11 cellular contexts compared by ENCODE assay signal in the genomic region with DNA sequence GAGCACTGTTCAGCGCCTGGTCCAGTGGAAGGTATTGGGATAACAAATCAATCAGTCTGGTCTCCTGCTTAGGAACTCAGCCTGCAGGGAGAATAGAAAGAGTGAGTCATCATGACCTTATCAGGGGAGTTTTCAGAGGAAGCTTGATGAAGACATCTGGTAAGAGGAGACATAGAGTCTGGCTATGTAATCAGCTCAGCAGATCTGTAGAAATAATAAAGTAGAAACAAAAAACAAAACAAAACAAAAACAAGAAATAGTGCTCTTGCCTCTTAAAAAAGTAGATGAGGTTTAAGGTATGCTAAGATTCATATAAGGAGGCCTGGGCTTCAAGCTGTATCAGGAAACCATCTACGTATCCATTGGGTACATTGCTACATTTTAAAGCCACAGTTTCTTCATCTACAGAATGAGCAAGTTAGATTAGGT. TPM values are rescaled to one million over a fixed set of nuclear protein-coding genes. Genes with fewer than 3 reads are reported as not detected.
DNase-seq lines count a peak whose midpoint lies in the region; ATAC-seq and TF ChIP-seq lines count a peak whose summit lies in the region.
"Had no signal": no experiment of that assay in that cellular context is flagged by ENCODE, and none has a peak within 500 bp of the region (broad histone marks: within the 10 kb centered on the region; RNA-seq: fewer than 3 reads in every experiment).

No MANE protein-coding gene starts in this region.

- H3K27ac ChIP-seq in PC-3 (ENCODE audit: low read length), result no peak overlapping the region
- no peak overlapping the region for H3K27ac ChIP-seq in epithelial cell of prostate

- peak; percentile 30 for DNase-seq in PC-3
- DNase-seq in epithelial cell of prostate (ENCODE audit: low read depth, low spot score), result peak; percentile 27
- DNase-seq in nucleus accumbens (lab: John Stamatoyannopoulos, UW), result no peak
- no peak for DNase-seq in natural killer cell
- no peak for DNase-seq in retina
- DNase-seq: activated naive CD4-positive, alpha-beta T cell treated with anti-CD3 and anti-CD28 coated beads for 36 hours; MG63 had no signal

- CTCF ChIA-PET in PC-3 (lab: Charles Lee), result no interaction called here

- no peak overlapping the region for H2AFZ ChIP-seq in PC-3 (ENCODE audit: low read length)

- no peak for TF ChIP-seq CTCF in PC-3 (conservative IDR thresholded peaks at IDR 0.05; ENCODE audit: low read depth, low read length)
- TF ChIP-seq CTCF in natural killer cell (IDR thresholded peaks at IDR 0.05), result no peak

- H3K4me1 Mint-ChIP-seq in natural killer cell, result no peaks in the 10 kb centered on the region

- H3K9me3 ChIP-seq in PC-3 (ENCODE audit: low read length) (no peaks in the 10 kb centered on the region), skeletal muscle satellite cell (replicated peaks; ENCODE audit: low read length) (no peaks in the 10 kb centered on the region)
- H3K9me3 ChIP-seq: MG63 had no signal

- H3K4me3 ChIP-seq in PC-3 (ENCODE audit: low read length) (no peak overlapping the region), skeletal muscle satellite cell (ENCODE audit: low read length) (no peak overlapping the region)
- H3K4me3 ChIP-seq: MG63 had no signal

- BruUV-seq in PC-3 (replicated peaks; lab: Mats Ljungman, UMichigan), result no TSS peak

- no peaks in the 10 kb centered on the region for H3F3A ChIP-seq in PC-3 (ENCODE audit: low read length, unreplicated experiment)

- no peaks in the 10 kb centered on the region for H3K9me3 Mint-ChIP-seq in natural killer cell
- H3K9me3 Mint-ChIP-seq: activated naive CD4-positive, alpha-beta T cell treated with anti-CD3 and anti-CD28 coated beads for 36 hours had no signal

- no peaks in the 10 kb centered on the region for H4K20me1 ChIP-seq in PC-3 (ENCODE audit: low read length)

- H3K4me1 ChIP-seq in PC-3 (ENCODE audit: insufficient read depth, low read length) (no peaks in the 10 kb centered on the region), skeletal muscle satellite cell (ENCODE audit: control insufficient read depth, insufficient read depth, low read length) (peaks cover 24% of the 10 kb centered on the region)

- H3K4me2 ChIP-seq in PC-3 (ENCODE audit: low read length), result no peak overlapping the region
- H3K4me2 ChIP-seq in skeletal muscle satellite cell (ENCODE audit: low read length), result peak overlapping the region; percentile 0

- H3K36me3 ChIP-seq in PC-3 (ENCODE audit: low read depth, low read length) (no peaks in the 10 kb centered on the region), skeletal muscle satellite cell (ENCODE audit: insufficient read depth, low read length) (no peaks in the 10 kb centered on the region)
- H3K36me3 ChIP-seq: MG63 had no signal

- no peaks in the 10 kb centered on the region for H3K79me2 ChIP-seq in PC-3 (ENCODE audit: low read length)

- no peaks in the 10 kb centered on the region for H3K27me3 ChIP-seq in PC-3 (ENCODE audit: low read length)
- no peaks in the 10 kb centered on the region for H3K27me3 ChIP-seq in skeletal muscle satellite cell (ENCODE audit: control insufficient read depth, insufficient read depth, low read length)
- H3K27me3 ChIP-seq: MG63 had no signal

- no peaks in the 10 kb centered on the region for H3K9me2 ChIP-seq in PC-3 (replicated peaks; ENCODE audit: low read length)

- peaks cover 3 to 6% of the 10 kb centered on the region in 2 donors for H3K27me3 Mint-ChIP-seq in natural killer cell (ENCODE audit: low read depth in 2 of 2)

- H3K27ac Mint-ChIP-seq in natural killer cell, result no peak overlapping the region

- POLR2A ChIA-PET in PC-3 (lab: Charles Lee; ENCODE audit: unreplicated experiment), result interaction anchor here (0.6 kb wide), 1 partner anchor 155 kb away, joined by 3 read pairs; no protein-coding TSS in a partner anchor

- H3K9ac ChIP-seq in PC-3 (ENCODE audit: low read length) (no peak overlapping the region), skeletal muscle satellite cell (ENCODE audit: low read depth, low read length) (no peak overlapping the region)

- no peaks in the 10 kb centered on the region for H3K36me3 Mint-ChIP-seq in natural killer cell

- H3K4me3 Mint-ChIP-seq in natural killer cell, result no peak overlapping the region
- H3K4me3 Mint-ChIP-seq: activated naive CD4-positive, alpha-beta T cell treated with anti-CD3 and anti-CD28 coated beads for 36 hours had no signal

- ATAC-seq in GM21447 (IDR thresholded peaks at IDR 0.05; ENCODE audit: unreplicated experiment), result peak; percentile 54
- peak; percentile 21; the same call in 1 of the 2 replicates for ATAC-seq in PC-3
- no peak for ATAC-seq in natural killer cell

- intact Hi-C loops in PC-3 (cut with micrococcal nuclease) (loop anchor here (5.0 to 10.0 kb wide), 2 partner anchors 75 to 177 kb away; a partner anchor contains a TSS), natural killer cell (cut with micrococcal nuclease) (no loop called here)

RNA-seq across cellular contexts. Expression of a gene that starts 14.4 kb away (rescaled TPM):
- total RNA-seq in PC-3 (2014; rRNA removed) (not detected in 2 replicates), natural killer cell (not detected)
- not detected in 2 replicates for total RNA-seq in skeletal muscle satellite cell (2012; rRNA removed)
- total RNA-seq: activated naive CD4-positive, alpha-beta T cell treated with anti-CD3 and anti-CD28 coated beads for 36 hours; SK-MEL-5; skeletal muscle tissue had no signal

RNA-seq across cellular contexts. Expression of a gene that starts 48.8 kb away (rescaled TPM):
- total RNA-seq in PC-3 (2014; rRNA removed) (not detected in 2 replicates), natural killer cell (under 1 TPM in 1 of 3 donors, not detected in 2; 0.40 TPM)
- total RNA-seq in skeletal muscle satellite cell (2012; rRNA removed), result not detected in 2 replicates
- total RNA-seq: activated naive CD4-positive, alpha-beta T cell treated with anti-CD3 and anti-CD28 coated beads for 36 hours; SK-MEL-5; skeletal muscle tissue had no signal

Comparison
In these comparisons a context has a peak if more than half of its experiments do, and no peak if none do; other contexts are left out.
1. ATAC-seq: peak in GM21447 (single experiment) and PC-3 (single experiment); none in natural killer cell (0 of 3).
2. DNase-seq: peak in PC-3 (single experiment) and epithelial cell of prostate (single experiment); none in nucleus accumbens (0 of 56), natural killer cell (single experiment) and retina (single experiment).